8 cellular contexts compared by ENCODE assay signal in genomic region chr6:111565316-111566221, GRCh38. TPM values are rescaled to one million over a fixed set of nuclear protein-coding genes. Genes with fewer than 3 reads are reported as not detected.
A peak's percentile ranks its signal among the peaks of the same experiment; 100 is the strongest.
DNase-seq lines count a peak whose midpoint lies in the region; ATAC-seq and TF ChIP-seq lines count a peak whose summit lies in the region.

No MANE protein-coding gene starts in this region.

- CTCF ChIA-PET in CD8-positive, alpha-beta memory T cell (lab: Charles Lee) = interaction anchor here (0.5 to 1.9 kb wide), 3 partner anchors 10 to 485 kb away, joined by 3 to 5 read pairs (median 3); no protein-coding TSS in a partner anchor

- ATAC-seq in GM19035 (IDR thresholded peaks at IDR 0.05; ENCODE audit: unreplicated experiment) (peak; percentile 79), HG03520 (IDR thresholded peaks at IDR 0.05; ENCODE audit: unreplicated experiment) (peak; percentile 82), gastroesophageal sphincter (no peak)

- no peak overlapping the region for H3K4me3 ChIP-seq in CD8-positive, alpha-beta memory T cell (ENCODE audit: low read length)
- H3K4me3 ChIP-seq in gastroesophageal sphincter = no peak overlapping the region

- peaks cover 12 to 32% (median 25%) of the 10 kb centered on the region in 3 donors for H3K4me1 Mint-ChIP-seq in CD8-positive, alpha-beta memory T cell
- H3K4me1 Mint-ChIP-seq in stimulated activated naive CD8-positive, alpha-beta T cell treated with anti-CD3 and anti-CD28 coated beads, Interleukin-15, Interleukin-2, amounts not matched to agents 100 ng/mL and 50 ng/mL, for 24 hours (ENCODE audit: low read depth) = peaks cover 39% of the 10 kb centered on the region

- H3K27me3 ChIP-seq in CD8-positive, alpha-beta memory T cell (ENCODE audit: insufficient read depth, low read length, poor library complexity, severe bottlenecking) = no peaks in the 10 kb centered on the region
- H3K27me3 ChIP-seq in gastroesophageal sphincter = no peaks in the 10 kb centered on the region

- H3K27me3 Mint-ChIP-seq in CD8-positive, alpha-beta memory T cell = peaks cover 0 to 1% of the 10 kb centered on the region in 2 donors
- no peaks in the 10 kb centered on the region for H3K27me3 Mint-ChIP-seq in stimulated activated naive CD8-positive, alpha-beta T cell treated with anti-CD3 and anti-CD28 coated beads, Interleukin-15, Interleukin-2, amounts not matched to agents 100 ng/mL and 50 ng/mL, for 24 hours

- peak overlapping the region in 7 of 8 donors; percentile 8 to 83 (median 61) for H3K27ac Mint-ChIP-seq in CD8-positive, alpha-beta memory T cell
- peak overlapping the region; percentile 73 for H3K27ac Mint-ChIP-seq in stimulated activated naive CD8-positive, alpha-beta T cell treated with anti-CD3 and anti-CD28 coated beads, Interleukin-15, Interleukin-2, amounts not matched to agents 100 ng/mL and 50 ng/mL, for 24 hours

- H3K4me1 ChIP-seq in CD8-positive, alpha-beta memory T cell (ENCODE audit: insufficient read depth, low read length) = peaks cover 22% of the 10 kb centered on the region
- H3K4me1 ChIP-seq in gastroesophageal sphincter = peaks cover 0 to 64% (median 42%) of the 10 kb centered on the region in 3 donors

- DNase-seq in CD8-positive, alpha-beta memory T cell = no peak
- DNase-seq in SHP77 treated with DMSO at 0.1 percent for 48 hours (lab: John Stamatoyannopoulos, UW) (peak; percentile 78), head of caudate nucleus (no peak), mucosa of gallbladder (ENCODE audit: low spot score) (no peak)

- peaks cover 4 to 66% (median 29%) of the 10 kb centered on the region in 3 donors for H3K36me3 Mint-ChIP-seq in CD8-positive, alpha-beta memory T cell
- H3K36me3 Mint-ChIP-seq in stimulated activated naive CD8-positive, alpha-beta T cell treated with anti-CD3 and anti-CD28 coated beads, Interleukin-15, Interleukin-2, amounts not matched to agents 100 ng/mL and 50 ng/mL, for 24 hours (ENCODE audit: low read depth) = peaks cover 70% of the 10 kb centered on the region

- H3K4me3 Mint-ChIP-seq in CD8-positive, alpha-beta memory T cell = no peak overlapping the region
- H3K4me3 Mint-ChIP-seq in stimulated activated naive CD8-positive, alpha-beta T cell treated with anti-CD3 and anti-CD28 coated beads, Interleukin-15, Interleukin-2, amounts not matched to agents 100 ng/mL and 50 ng/mL, for 24 hours = no peak overlapping the region

- intact Hi-C loops in head of caudate nucleus (cut with DNase I) = no loop called here

- no peak for TF ChIP-seq EP300 in gastroesophageal sphincter (IDR thresholded peaks at IDR 0.05)

- peaks cover 10% of the 10 kb centered on the region for H3K36me3 ChIP-seq in CD8-positive, alpha-beta memory T cell (ENCODE audit: insufficient read depth, low read length)
- H3K36me3 ChIP-seq in gastroesophageal sphincter = peaks cover 0 to 30% of the 10 kb centered on the region in 2 donors

- no peaks in the 10 kb centered on the region for H3K9me3 Mint-ChIP-seq in CD8-positive, alpha-beta memory T cell
- H3K9me3 Mint-ChIP-seq in stimulated activated naive CD8-positive, alpha-beta T cell treated with anti-CD3 and anti-CD28 coated beads, Interleukin-15, Interleukin-2, amounts not matched to agents 100 ng/mL and 50 ng/mL, for 24 hours = no peaks in the 10 kb centered on the region

- no peak overlapping the region for H3K27ac ChIP-seq in CD8-positive, alpha-beta memory T cell (ENCODE audit: low read depth, low read length)
- H3K27ac ChIP-seq in gastroesophageal sphincter = peak overlapping the region in 3 of 4 donors; percentile 69 to 78 (median 74)

- 80 to 90% methylated on average over 1 to 6 of the region's 12 CpGs for WGBS in gastroesophageal sphincter (ENCODE audit: low coverage in 1 of 2), 2 donors

- POLR2A ChIA-PET in CD8-positive, alpha-beta memory T cell (lab: Charles Lee) = no interaction called here

- no peak for TF ChIP-seq CTCF in gastroesophageal sphincter (IDR thresholded peaks at IDR 0.05)

- no peak for TF ChIP-seq POLR2A in gastroesophageal sphincter (IDR thresholded peaks at IDR 0.05)

- no peaks in the 10 kb centered on the region for H3K9me3 ChIP-seq in CD8-positive, alpha-beta memory T cell (ENCODE audit: low read length)
- no peaks in the 10 kb centered on the region for H3K9me3 ChIP-seq in gastroesophageal sphincter

RNA-seq across cellular contexts. Expression of gene TRAF3IP2, which starts 40.1 kb away (rescaled TPM):
- total RNA-seq in CD8-positive, alpha-beta memory T cell = 10 to 100 TPM; 11.3 to 12.2 TPM
- polyA plus RNA-seq in CD8-positive, alpha-beta memory T cell = 20.3 TPM
- 10 to 100 TPM; 18.4 to 33.4 (median 27.5) TPM for total RNA-seq in gastroesophageal sphincter
- total RNA-seq in mucosa of gallbladder = 29.7 TPM
